12 cellular contexts compared by ENCODE assay signal in the genomic region with DNA sequence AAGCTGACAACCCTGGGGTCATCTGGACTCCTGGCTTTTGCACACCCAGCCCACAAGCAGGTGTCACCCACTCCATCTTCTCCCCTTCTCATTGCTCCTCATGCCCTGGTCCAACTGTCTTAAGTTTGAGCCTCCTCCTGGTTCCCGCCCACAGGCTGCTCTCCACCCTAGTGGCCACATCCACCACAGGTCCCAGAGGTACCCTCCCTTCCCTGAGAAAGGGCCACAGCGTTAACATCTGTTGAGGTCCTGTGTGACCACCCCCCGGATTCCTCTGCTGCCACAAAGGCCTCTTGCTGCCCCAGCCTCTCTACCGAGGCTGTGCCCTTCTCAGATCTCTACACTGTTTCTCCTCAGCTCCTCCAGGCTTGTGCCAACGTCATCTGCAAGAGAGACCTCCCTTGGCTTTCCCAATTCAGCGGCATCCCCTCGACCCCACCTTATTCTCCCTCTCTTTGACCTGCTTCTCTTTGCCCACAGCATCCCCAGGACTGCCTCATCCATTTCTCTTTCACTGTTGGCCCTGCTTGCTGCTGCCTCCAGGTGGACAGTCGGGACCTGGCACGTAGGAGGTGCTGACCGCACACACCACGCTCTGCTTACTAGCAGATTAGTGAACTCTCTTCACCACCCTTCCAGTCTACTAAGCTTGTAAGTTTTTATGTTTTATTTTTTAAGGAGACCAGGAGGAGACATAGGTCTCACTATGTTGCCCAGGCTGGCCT. TPM values are rescaled to one million over a fixed set of nuclear protein-coding genes. Genes with fewer than 3 reads are reported as not detected.
DNase-seq lines count a peak whose midpoint lies in the region; ATAC-seq and TF ChIP-seq lines count a peak whose summit lies in the region.
"Had no signal": no experiment of that assay in that cellular context is flagged by ENCODE, and none has a peak within 500 bp of the region (broad histone marks: within the 10 kb centered on the region; RNA-seq: fewer than 3 reads in every experiment).

No MANE protein-coding gene starts in this region.

- intact Hi-C loops in adrenal gland (cut with DNase I), result no loop called here

- H3K4me3 Mint-ChIP-seq in glutamatergic neuron (ENCODE audit: unreplicated experiment), result no peak overlapping the region
- H3K4me3 Mint-ChIP-seq in T-cell, result peak overlapping the region in 1 of 3 donors; percentile 10

- H3K9me3 ChIP-seq in adrenal gland (replicated peaks in 1 of 3), result no peaks in the 10 kb centered on the region
- H3K9me3 ChIP-seq: sigmoid colon had no signal

- H3K27me3 Mint-ChIP-seq in glutamatergic neuron (ENCODE audit: unreplicated experiment), result peaks cover 2% of the 10 kb centered on the region
- H3K27me3 Mint-ChIP-seq in T-cell, result no peaks in the 10 kb centered on the region

- no peak overlapping the region for H3K4me3 ChIP-seq in adrenal gland
- H3K4me3 ChIP-seq: sigmoid colon had no signal

- no peaks in the 10 kb centered on the region for H3K27me3 ChIP-seq in adrenal gland
- H3K27me3 ChIP-seq: sigmoid colon had no signal

- no peaks in the 10 kb centered on the region for H3K36me3 Mint-ChIP-seq in glutamatergic neuron (ENCODE audit: unreplicated experiment)
- H3K36me3 Mint-ChIP-seq in T-cell, result peaks cover 37% of the 10 kb centered on the region

- DNase-seq in 8988T, result peak; percentile 45
- DNase-seq in EH (ENCODE audit: low read depth), result peak; percentile 19
- DNase-seq in glutamatergic neuron, result peak; percentile 41
- DNase-seq in T-cell, result no peak
- DNase-seq in adrenal gland, result no peak
- DNase-seq: DND-41; NCI-H446; sigmoid colon; stimulated activated naive CD4-positive, alpha-beta T cell treated with Interleukin-2 at 50 U/mL for 16 hours had no signal

- H3K27ac Mint-ChIP-seq in glutamatergic neuron (ENCODE audit: unreplicated experiment) (no peak overlapping the region), T-cell (peak overlapping the region in 1 of 2 donors; percentile 59)

- peak; percentile 17 for TF ChIP-seq CTCF in glutamatergic neuron (IDR thresholded peaks at IDR 0.05; ENCODE audit: partially characterized antibody, unreplicated experiment)
- no peak for TF ChIP-seq CTCF in adrenal gland (IDR thresholded peaks at IDR 0.05)

- CTCF ChIA-PET in T-cell (lab: Charles Lee), result no interaction called here

- ATAC-seq in SK-N-SH treated with all-trans-retinoic acid at 6 μM for 48 hours, result peak; percentile 47; the same call in 2 of the 3 replicates
- no peak for ATAC-seq in T-cell (replicated peaks in 1 of 4)
- ATAC-seq in HG03108 (IDR thresholded peaks at IDR 0.05; ENCODE audit: unreplicated experiment), result no peak
- ATAC-seq in HG02981 (IDR thresholded peaks at IDR 0.05; ENCODE audit: unreplicated experiment), result no peak

- H3K36me3 ChIP-seq in adrenal gland (replicated peaks in 1 of 2), result peaks cover 0 to 48% of the 10 kb centered on the region in 2 donors

- TF ChIP-seq POLR2A in adrenal gland (IDR thresholded peaks at IDR 0.05), result no peak

- WGBS in adrenal gland, 4 donors, result 86 to 91% (median 89%) methylated on average over 11 of the region's 11 CpGs

- H3K4me1 Mint-ChIP-seq in glutamatergic neuron (ENCODE audit: low read depth, unreplicated experiment) (peaks cover 2% of the 10 kb centered on the region), T-cell (peaks cover 22 to 27% (median 25%) of the 10 kb centered on the region in 3 donors)

- H3K4me1 ChIP-seq in adrenal gland (replicated peaks in 1 of 2), result no peaks in the 10 kb centered on the region
- H3K4me1 ChIP-seq: sigmoid colon had no signal

- H3K9me3 Mint-ChIP-seq in glutamatergic neuron (ENCODE audit: unreplicated experiment), result peaks cover 3% of the 10 kb centered on the region
- no peaks in the 10 kb centered on the region for H3K9me3 Mint-ChIP-seq in T-cell

- POLR2A ChIA-PET in T-cell (lab: Charles Lee), result interaction anchor here in 1 of 2 donors (0.5 kb wide), 1 partner anchor 426 kb away, joined by 5 read pairs; no protein-coding TSS in a partner anchor

- no peak overlapping the region for H3K27ac ChIP-seq in adrenal gland
- H3K27ac ChIP-seq: sigmoid colon had no signal

TF ChIP-seq in SK-N-SH treated with all-trans-retinoic acid at 6 μM for 48 hours, 23 proteins besides CTCF, POLR2A, EP300 and RAD21:
- no peak for TF ChIP-seq SNAI2 (CRISPR knock-in tag; IDR thresholded peaks at IDR 0.05)
- no peak for TF ChIP-seq CREB5 (CRISPR knock-in tag; IDR thresholded peaks at IDR 0.05; ENCODE audit: low read depth)
- no peak for TF ChIP-seq TCF4 (CRISPR knock-in tag; IDR thresholded peaks at IDR 0.05; ENCODE audit: borderline replicate concordance)
TF ChIP-seq in SK-N-SH treated with all-trans-retinoic acid at 6 μM for 48 hours: peak in this region for 0.

RNA-seq across cellular contexts. Expression of gene SUGP2, which starts 33.3 kb away (rescaled TPM):
- total RNA-seq in glutamatergic neuron (ENCODE audit: unreplicated experiment) (201 TPM), T-cell (100 to 1,000 TPM; 114 to 139 (median 119) TPM), adrenal gland (10 to 100 TPM; 22.0 to 87.6 (median 49.6) TPM)
- 100 to 1,000 TPM in 2 of 3 donors, 10 to 100 TPM in 1; 39.6 to 291 (median 176) TPM for polyA plus RNA-seq in adrenal gland

RNA-seq across cellular contexts. Expression of gene ARMC6, which starts 33.3 kb away (rescaled TPM):
- total RNA-seq in glutamatergic neuron (ENCODE audit: unreplicated experiment) (32.8 TPM), T-cell (10 to 100 TPM; 12.8 to 22.7 (median 18.7) TPM), adrenal gland (10 to 100 TPM; 16.7 to 31.5 (median 27.2) TPM)
- polyA plus RNA-seq in adrenal gland, result 10 to 100 TPM; 26.5 to 39.3 (median 38.5) TPM

RNA-seq across cellular contexts. Expression of gene HOMER3, which starts 59.0 kb away (rescaled TPM):
- 217 TPM for total RNA-seq in glutamatergic neuron (ENCODE audit: unreplicated experiment)
- total RNA-seq in T-cell, result 1 to 10 TPM in 4 of 5 donors, under 1 TPM in 1; 0.93 to 1.9 (median 1.3) TPM
- total RNA-seq in adrenal gland, result 10 to 100 TPM; 26.8 to 97.1 (median 34.8) TPM
- polyA plus RNA-seq in adrenal gland, result 100 to 1,000 TPM in 1 of 3 donors, 10 to 100 TPM in 2; 13.9 to 130 (median 43.2) TPM

Comparison
In these comparisons a context has a peak if more than half of its experiments do, and no peak if none do; other contexts are left out.
1. DNase-seq: peak in 8988T (single experiment), EH (single experiment) and glutamatergic neuron (single experiment); none in T-cell (0 of 34) and adrenal gland (0 of 7).
2. RNA of gene HOMER3, which starts 59.0 kb away (total RNA-seq): 217 TPM in glutamatergic neuron (single experiment) and 26.8 to 97.1 TPM in adrenal gland; 0.93 to 1.9 TPM in T-cell; every median in the first group is over 4 times any median in the second.